ENCODE assay signal across 11 cellular contexts in genomic region chr15:67882487-67883227, GRCh38. TPM values are rescaled to one million over a fixed set of nuclear protein-coding genes. Genes with fewer than 3 reads are reported as not detected.
DNase-seq lines count a peak whose midpoint lies in the region; ATAC-seq and TF ChIP-seq lines count a peak whose summit lies in the region.
"Had no signal": no experiment of that assay in that cellular context is flagged by ENCODE, and none has a peak within 500 bp of the region (broad histone marks: within the 10 kb centered on the region; RNA-seq: fewer than 3 reads in every experiment).

No MANE protein-coding gene starts in this region.

- peaks cover 64% of the 10 kb centered on the region for H3K4me1 Mint-ChIP-seq in nephron progenitor cell

- H3K4me3 ChIP-seq in adipocyte (ENCODE audit: low read length) (no peak overlapping the region), MG63 (no peak overlapping the region)
- H3K4me3 ChIP-seq: cardiac muscle cell had no signal

- no peak overlapping the region for H3K27ac ChIP-seq in substantia nigra (ENCODE audit: low read depth, low read length, poor library complexity, severe bottlenecking)

- H3K9me3 ChIP-seq in adipocyte (ENCODE audit: control insufficient read depth, low read length) (no peaks in the 10 kb centered on the region), MG63 (no peaks in the 10 kb centered on the region)

- peaks cover 15% of the 10 kb centered on the region for H3K4me1 ChIP-seq in adipocyte (ENCODE audit: control insufficient read depth, insufficient read depth, low read length)

- no peaks in the 10 kb centered on the region for H3K36me3 Mint-ChIP-seq in nephron progenitor cell (ENCODE audit: low read depth)

- no peak for ATAC-seq in HG02970 (IDR thresholded peaks at IDR 0.05; ENCODE audit: low FRiP score, unreplicated experiment)

- H3K27ac Mint-ChIP-seq in nephron progenitor cell = peak overlapping the region; percentile 44

- H3K36me3 ChIP-seq in adipocyte (ENCODE audit: control insufficient read depth, insufficient read depth, low read length, severe bottlenecking) (no peaks in the 10 kb centered on the region), MG63 (no peaks in the 10 kb centered on the region)
- H3K36me3 ChIP-seq: cardiac muscle cell had no signal

- DNase-seq in COLO829 (ENCODE audit: low spot score) (peak; percentile 17), Kasumi-1 (lab: John Stamatoyannopoulos, UW) (peak; percentile 92 to 95), adipocyte (ENCODE audit: low read depth) (peak; percentile 19), nephron progenitor cell (no peak), amniotic stem cell (lab: John Stamatoyannopoulos, UW) (no peak), substantia nigra (lab: John Stamatoyannopoulos, UW) (no peak), MG63 (no peak)
- DNase-seq: EL had no signal

- no peak overlapping the region for H3K9ac ChIP-seq in adipocyte (ENCODE audit: low read length)

- H3K27me3 Mint-ChIP-seq in nephron progenitor cell (ENCODE audit: low read depth, poor library complexity) = peaks cover 9% of the 10 kb centered on the region

- no peaks in the 10 kb centered on the region for H3K9me3 Mint-ChIP-seq in nephron progenitor cell

- peak overlapping the region; percentile 41 for H3K4me3 Mint-ChIP-seq in nephron progenitor cell

- H3K27me3 ChIP-seq in adipocyte (replicated peaks; ENCODE audit: control insufficient read depth, insufficient read depth, low read length) (peaks cover 2% of the 10 kb centered on the region), MG63 (no peaks in the 10 kb centered on the region)
- H3K27me3 ChIP-seq: cardiac muscle cell had no signal

- no peak for TF ChIP-seq CTCF in nephron progenitor cell (IDR thresholded peaks at IDR 0.05)

RNA-seq across cellular contexts. Expression of gene RNU6-1, which starts 42.8 kb away (rescaled TPM):
- total RNA-seq in MG63 (2014; rRNA removed; shearing (Covaris generic); ENCODE audit: low replicate concordance) = not detected in 2 replicates
- total RNA-seq: cardiac muscle cell, renal cortical epithelial cell had no signal

RNA-seq across cellular contexts. Expression of gene SKOR1, which starts 57.3 kb away (rescaled TPM):
- total RNA-seq in MG63 (2014; rRNA removed; shearing (Covaris generic); ENCODE audit: low replicate concordance) = not detected in 2 replicates

Comparison
In these comparisons a context has a peak if more than half of its experiments do, and no peak if none do; other contexts are left out.
1. DNase-seq: peak in COLO829 (single experiment), Kasumi-1 (2 of 2) and adipocyte (single experiment); none in nephron progenitor cell (single experiment), amniotic stem cell (single experiment), substantia nigra (0 of 49) and MG63 (single experiment).